In genomic region chr12:84983289-84983688, GRCh38 we compare ENCODE assay signal across 20 cellular contexts. TPM values are rescaled to one million over a fixed set of nuclear protein-coding genes. Genes with fewer than 3 reads are reported as not detected.
A peak's percentile ranks its signal among the peaks of the same experiment; 100 is the strongest.
DNase-seq lines count a peak whose midpoint lies in the region; ATAC-seq and TF ChIP-seq lines count a peak whose summit lies in the region.
"Had no signal": no experiment of that assay in that cellular context is flagged by ENCODE, and none has a peak within 500 bp of the region (broad histone marks: within the 10 kb centered on the region; RNA-seq: fewer than 3 reads in every experiment).

No MANE protein-coding gene starts in this region.

- H3K4me3 ChIP-seq in choroid plexus epithelial cell (ENCODE audit: low read depth, low read length) (no peak overlapping the region), neural progenitor cell (no peak overlapping the region), PC-9 (no peak overlapping the region)
- no peak overlapping the region for H3K4me3 ChIP-seq in CD8-positive, alpha-beta memory T cell (ENCODE audit: low read length)
- H3K4me3 ChIP-seq: A549, GM12878, K562 had no signal

- H3K27ac ChIP-seq in 22Rv1 (no peak overlapping the region), neural progenitor cell (peak overlapping the region; percentile 63), PC-9 (no peak overlapping the region)
- no peak overlapping the region for H3K27ac ChIP-seq in CD8-positive, alpha-beta memory T cell (ENCODE audit: low read depth, low read length)
- H3K27ac ChIP-seq: A549, C4-2B had no signal

- intact Hi-C loops in PC-9 (cut with micrococcal nuclease; ENCODE audit: unreplicated experiment): no loop called here

- no peak for ATAC-seq in HG03097 (IDR thresholded peaks at IDR 0.05; ENCODE audit: low FRiP score, unreplicated experiment)
- ATAC-seq: A549, GM12878, K562 had no signal

- TF ChIP-seq CTCF in 22Rv1 (IDR thresholded peaks at IDR 0.05) (0 out of 2 replicates have a peak, but pooled peaks have one; percentile 14), choroid plexus epithelial cell (conservative IDR thresholded peaks at IDR 0.05; ENCODE audit: low read depth, low read length) (peak; percentile 2), neural progenitor cell (IDR thresholded peaks at IDR 0.05) (no peak), PC-9 (conservative IDR thresholded peaks at IDR 0.05) (no peak)

- POLR2A ChIA-PET in PC-9 (lab: Charles Lee; ENCODE audit: unreplicated experiment): no interaction called here
- POLR2A ChIA-PET in CD8-positive, alpha-beta memory T cell (lab: Charles Lee): no interaction called here

- CTCF ChIA-PET in PC-9 (lab: Charles Lee): no interaction called here
- CTCF ChIA-PET in CD8-positive, alpha-beta memory T cell (lab: Charles Lee): no interaction called here

- H3K9me3 ChIP-seq in neural progenitor cell (ENCODE audit: low read depth): no peaks in the 10 kb centered on the region
- no peaks in the 10 kb centered on the region for H3K9me3 ChIP-seq in PC-9 (ENCODE audit: insufficient read depth, low read depth)
- H3K9me3 ChIP-seq in CD8-positive, alpha-beta memory T cell (ENCODE audit: low read length): no peaks in the 10 kb centered on the region
- H3K9me3 ChIP-seq: A549, BE2C had no signal

- H3K4me3 Mint-ChIP-seq in neural progenitor cell: no peak overlapping the region
- no peak overlapping the region for H3K4me3 Mint-ChIP-seq in CD8-positive, alpha-beta memory T cell
- H3K4me3 Mint-ChIP-seq: CD4-positive, alpha-beta memory T cell; HFFc6 had no signal

- peaks cover 26% of the 10 kb centered on the region for H3K4me1 ChIP-seq in neural progenitor cell
- no peaks in the 10 kb centered on the region for H3K4me1 ChIP-seq in PC-9 (replicated peaks; ENCODE audit: insufficient read depth)
- H3K4me1 ChIP-seq in CD8-positive, alpha-beta memory T cell (ENCODE audit: insufficient read depth, low read length): no peaks in the 10 kb centered on the region
- H3K4me1 ChIP-seq: A549 had no signal

- peak overlapping the region; percentile 33 for H3K27ac Mint-ChIP-seq in neural progenitor cell
- H3K27ac Mint-ChIP-seq in CD8-positive, alpha-beta memory T cell: no peak overlapping the region
- H3K27ac Mint-ChIP-seq: CD4-positive, alpha-beta memory T cell; HFFc6 had no signal

- H2AFZ ChIP-seq in neural progenitor cell (replicated peaks): peak overlapping the region; percentile 92
- H2AFZ ChIP-seq in PC-9: no peak overlapping the region

- no peak overlapping the region for H3K9ac ChIP-seq in neural progenitor cell

- H3K27me3 Mint-ChIP-seq in neural progenitor cell (ENCODE audit: insufficient read depth, low read depth): no peaks in the 10 kb centered on the region
- H3K27me3 Mint-ChIP-seq in CD8-positive, alpha-beta memory T cell: no peaks in the 10 kb centered on the region

- no TSS peak for BruUV-seq in PC-9 (replicated peaks; lab: Mats Ljungman, UMichigan)

- no peaks in the 10 kb centered on the region for H3K9me2 ChIP-seq in PC-9 (ENCODE audit: insufficient read depth)

- H3K36me3 Mint-ChIP-seq in neural progenitor cell: no peaks in the 10 kb centered on the region
- no peaks in the 10 kb centered on the region for H3K36me3 Mint-ChIP-seq in CD8-positive, alpha-beta memory T cell
- H3K36me3 Mint-ChIP-seq: CD4-positive, alpha-beta memory T cell had no signal

- H3K4me2 ChIP-seq in neural progenitor cell (no peak overlapping the region), PC-9 (no peak overlapping the region)
- H3K4me2 ChIP-seq: A549 had no signal

- no peaks in the 10 kb centered on the region for H3K9me3 Mint-ChIP-seq in neural progenitor cell
- H3K9me3 Mint-ChIP-seq in CD8-positive, alpha-beta memory T cell: peaks cover 0 to 3% (median 0%) of the 10 kb centered on the region in 5 donors
- H3K9me3 Mint-ChIP-seq: HFFc6 had no signal

- no peaks in the 10 kb centered on the region for H4K20me1 ChIP-seq in neural progenitor cell (ENCODE audit: low read depth)
- no peaks in the 10 kb centered on the region for H4K20me1 ChIP-seq in PC-9 (ENCODE audit: insufficient read depth)

- peaks cover 34% of the 10 kb centered on the region for H3K4me1 Mint-ChIP-seq in neural progenitor cell
- no peaks in the 10 kb centered on the region for H3K4me1 Mint-ChIP-seq in CD8-positive, alpha-beta memory T cell
- H3K4me1 Mint-ChIP-seq: CD4-positive, alpha-beta memory T cell had no signal

- peak; percentile 10 for DNase-seq in ELF-1 (ENCODE audit: low read depth, low spot score)
- no peak for DNase-seq in choroid plexus epithelial cell (ENCODE audit: low read depth)
- no peak for DNase-seq in neural progenitor cell (ENCODE audit: low spot score)
- no peak for DNase-seq in PC-9
- no peak for DNase-seq in CD8-positive, alpha-beta memory T cell
- DNase-seq: BE2C; CD4-positive, alpha-beta memory T cell; COR-L47; DMS153; DND-41; HCEC 1CT; HFFc6 had no signal

- H3K79me2 ChIP-seq in neural progenitor cell (ENCODE audit: low read depth) (no peaks in the 10 kb centered on the region), PC-9 (ENCODE audit: low read depth) (no peaks in the 10 kb centered on the region)

- H3K27me3 ChIP-seq in neural progenitor cell (no peaks in the 10 kb centered on the region), PC-9 (ENCODE audit: insufficient read depth, low read depth) (no peaks in the 10 kb centered on the region)
- H3K27me3 ChIP-seq in CD8-positive, alpha-beta memory T cell (ENCODE audit: insufficient read depth, low read length, poor library complexity, severe bottlenecking): no peaks in the 10 kb centered on the region

- H3F3A ChIP-seq in neural progenitor cell (ENCODE audit: low read depth) (no peaks in the 10 kb centered on the region), PC-9 (ENCODE audit: insufficient read depth, low read depth) (no peaks in the 10 kb centered on the region)

- no peaks in the 10 kb centered on the region for H3K36me3 ChIP-seq in neural progenitor cell
- no peaks in the 10 kb centered on the region for H3K36me3 ChIP-seq in PC-9 (ENCODE audit: low read depth)
- no peaks in the 10 kb centered on the region for H3K36me3 ChIP-seq in CD8-positive, alpha-beta memory T cell (ENCODE audit: insufficient read depth, low read length)
- H3K36me3 ChIP-seq: BE2C had no signal

RNA-seq across cellular contexts. Expression of gene TSPAN19, which starts 52.8 kb away (rescaled TPM):
- total RNA-seq in neural progenitor cell (ENCODE audit: low replicate concordance): 4.3 and 5.0 TPM in 2 replicates
- not detected in 2 replicates for total RNA-seq in PC-9 (2021)
- total RNA-seq in CD8-positive, alpha-beta memory T cell: not detected
- not detected for polyA plus RNA-seq in CD8-positive, alpha-beta memory T cell
- total RNA-seq: CD4-positive, alpha-beta memory T cell; GM12878; H1; HFFc6; K562 had no signal
- polyA plus RNA-seq: AG04450; CD4-positive, alpha-beta memory T cell; GM12878; K562 had no signal

RNA-seq across cellular contexts. Expression of gene LRRIQ1, which starts 52.9 kb away (rescaled TPM):
- total RNA-seq in neural progenitor cell (ENCODE audit: low replicate concordance) (4.7 and 25.5 TPM in 2 replicates), PC-9 (2021) (4.2 and 5.2 TPM in 2 replicates)
- total RNA-seq in CD8-positive, alpha-beta memory T cell: under 1 TPM in 1 of 2 experiments, not detected in 1; 0.07 TPM
- polyA plus RNA-seq in CD8-positive, alpha-beta memory T cell: not detected
- total RNA-seq: CD4-positive, alpha-beta memory T cell; K562 had no signal
- polyA plus RNA-seq: CD4-positive, alpha-beta memory T cell; K562 had no signal

Comparison
In these comparisons a context has a peak if more than half of its experiments do, and no peak if none do; other contexts are left out.
1. CTCF ChIP-seq: peak in 22Rv1 (single experiment) and choroid plexus epithelial cell (single experiment); none in neural progenitor cell (single experiment) and PC-9 (single experiment).